23 cellular contexts compared by ENCODE assay signal in the genomic region with DNA sequence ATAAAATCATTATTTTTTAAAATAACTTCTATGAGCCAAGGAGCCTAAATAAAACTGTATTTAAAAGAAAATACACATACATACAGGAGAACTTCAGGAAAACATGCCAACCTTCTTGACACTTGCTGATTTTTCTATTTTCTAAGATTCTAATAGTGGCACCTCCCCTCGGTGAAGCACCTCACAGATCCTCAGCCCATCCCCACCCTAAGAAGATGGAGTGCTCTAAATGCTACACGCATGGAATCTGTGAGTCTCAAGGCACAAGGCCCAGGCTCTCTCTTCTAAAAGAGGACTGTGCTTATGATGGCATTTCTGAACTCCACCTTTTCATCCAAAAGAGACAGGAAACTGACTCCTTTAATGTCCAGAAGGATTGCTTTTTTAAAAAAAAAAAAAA.
"Had no signal": no experiment of that assay in that cellular context is flagged by ENCODE, and none has a peak within 500 bp of the region (broad histone marks: within the 10 kb centered on the region; RNA-seq: fewer than 3 reads in every experiment).

No MANE protein-coding gene starts in this region.

- H3K27ac ChIP-seq: colonic mucosa, coronary artery, epithelial cell of prostate, esophagus muscularis mucosa, esophagus squamous epithelium, foreskin keratinocyte, gastrocnemius medialis, gastroesophageal sphincter, heart right ventricle had no signal

- H3K27ac Mint-ChIP-seq: dendritic cell treated with granulocyte-macrophage colony-stimulating factor and Interleukin-4, amounts not matched to agents 40 ng/mL and 50 ng/mL, for 4 days; effector memory CD8-positive, alpha-beta T cell; endodermal cell had no signal

- H3K27me3 Mint-ChIP-seq: dendritic cell treated with granulocyte-macrophage colony-stimulating factor and Interleukin-4, amounts not matched to agents 40 ng/mL and 50 ng/mL, for 4 days; effector memory CD8-positive, alpha-beta T cell had no signal

- H3K9me3 Mint-ChIP-seq: dendritic cell treated with granulocyte-macrophage colony-stimulating factor and Interleukin-4, amounts not matched to agents 40 ng/mL and 50 ng/mL, for 4 days; effector memory CD8-positive, alpha-beta T cell; endodermal cell had no signal

- ATAC-seq: effector memory CD8-positive, alpha-beta T cell; foreskin keratinocyte; gastrocnemius medialis; gastroesophageal sphincter; heart left ventricle; heart right ventricle had no signal

- H3K4me1 ChIP-seq: colonic mucosa, esophagus muscularis mucosa, esophagus squamous epithelium, foreskin keratinocyte, gastrocnemius medialis, gastroesophageal sphincter, heart left ventricle, heart right ventricle had no signal

- H3K27me3 ChIP-seq: colonic mucosa, dorsolateral prefrontal cortex, esophagus muscularis mucosa, esophagus squamous epithelium, foreskin keratinocyte, gastrocnemius medialis, gastroesophageal sphincter, heart left ventricle, heart right ventricle had no signal

- DNase-seq: colonic mucosa; cortex of kidney; dermis blood vessel endothelial cell; dorsolateral prefrontal cortex; effector CD4-positive, alpha-beta T cell; effector CD8-positive, alpha-beta T cell; effector memory CD4-positive, alpha-beta T cell; effector memory CD8-positive, alpha-beta T cell; endodermal cell; erythroblast; esophagus squamous epithelium; foreskin fibroblast; foreskin keratinocyte; foreskin melanocyte; gastrocnemius medialis; glutamatergic neuron; heart left ventricle; heart right ventricle had no signal

- H3K4me3 Mint-ChIP-seq: dendritic cell treated with granulocyte-macrophage colony-stimulating factor and Interleukin-4, amounts not matched to agents 40 ng/mL and 50 ng/mL, for 4 days; effector memory CD8-positive, alpha-beta T cell; endodermal cell had no signal

- H3K9me3 ChIP-seq: colonic mucosa, esophagus muscularis mucosa, esophagus squamous epithelium, gastrocnemius medialis, gastroesophageal sphincter, heart left ventricle, heart right ventricle had no signal

- H3K4me3 ChIP-seq: colonic mucosa, coronary artery, dorsolateral prefrontal cortex, esophagus muscularis mucosa, esophagus squamous epithelium, gastrocnemius medialis, gastroesophageal sphincter, heart left ventricle, heart right ventricle had no signal
